In the genomic region with DNA sequence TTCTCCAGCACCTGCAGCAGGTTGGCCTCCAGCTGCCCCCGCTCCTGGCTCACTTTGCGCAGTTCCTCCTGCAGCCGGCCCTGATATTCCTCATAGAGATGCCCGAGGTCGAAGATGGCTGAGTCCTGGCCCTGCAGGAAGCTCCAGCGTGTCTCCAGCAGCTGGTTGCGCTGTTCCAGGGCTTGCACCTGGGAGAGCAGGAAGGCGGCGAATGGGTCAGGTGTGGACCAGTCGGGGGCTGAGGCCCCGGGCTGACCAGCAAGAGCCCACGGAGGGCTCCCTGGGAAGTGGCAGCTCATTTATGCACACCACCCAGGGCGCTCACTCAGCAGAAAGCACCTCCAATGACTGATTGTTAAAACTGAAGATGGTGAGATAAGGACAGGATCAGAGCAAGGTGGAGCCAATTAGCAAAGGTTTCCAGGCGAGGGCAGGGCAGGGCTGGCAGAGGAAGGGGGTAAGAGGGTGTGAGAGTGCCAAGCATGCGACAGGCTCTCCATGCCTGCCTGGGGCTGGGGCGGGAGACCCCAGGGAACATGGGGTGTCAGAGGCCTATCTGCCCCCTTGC, we compare ENCODE assay signal across 1 cellular context.
TF ChIP-seq lines count a peak whose summit lies in the region.

No MANE protein-coding gene starts in this region.

TF ChIP-seq in endothelial cell of umbilical vein, 7 proteins besides CTCF, POLR2A, EP300 and RAD21:
- TF ChIP-seq POLR2AphosphoS5 (IDR thresholded peaks at IDR 0.05; ENCODE audit: insufficient read depth, low read depth, low read length) (no peak), JUN (IDR thresholded peaks at IDR 0.05; ENCODE audit: borderline replicate concordance, insufficient read depth, insufficient read length, low read depth) (no peak), MYC (IDR thresholded peaks at IDR 0.05; ENCODE audit: low read depth, low read length) (no peak), GATA2 (IDR thresholded peaks at IDR 0.05; ENCODE audit: insufficient read depth, insufficient read length, low read depth, low read length) (no peak), FOS (IDR thresholded peaks at IDR 0.05; ENCODE audit: borderline replicate concordance, insufficient read depth, low read length) (no peak), EZH2 (IDR thresholded peaks at IDR 0.05; ENCODE audit: borderline replicate concordance, low read depth, low read length, severe bottlenecking) (no peak)
- TF ChIP-seq, protein P1, sequence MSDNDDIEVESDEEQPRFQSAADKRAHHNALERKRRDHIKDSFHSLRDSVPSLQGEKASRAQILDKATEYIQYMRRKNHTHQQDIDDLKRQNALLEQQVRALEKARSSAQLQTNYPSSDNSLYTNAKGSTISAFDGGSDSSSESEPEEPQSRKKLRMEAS (IDR thresholded peaks at IDR 0.05; ENCODE audit: insufficient read depth, insufficient read length) = no peak
